Comparison of ENCODE assay signal across 29 cellular contexts in genomic region chr3:13685721-13686120, GRCh38.
"Had no signal": no experiment of that assay in that cellular context is flagged by ENCODE, and none has a peak within 500 bp of the region (broad histone marks: within the 10 kb centered on the region; RNA-seq: fewer than 3 reads in every experiment).

No MANE protein-coding gene starts in this region.

- H3K36me3 ChIP-seq: neutrophil, ovary, right lobe of liver, sigmoid colon, stomach, thoracic aorta, thyroid gland, tibial nerve, upper lobe of left lung, vagina had no signal

- H3K9me3 Mint-ChIP-seq: natural killer cell; nephron; neural crest cell; stimulated activated effector memory CD8-positive, alpha-beta T cell treated with anti-CD3 and anti-CD28 coated beads, Interleukin-12 subunit alpha, Interleukin-12 subunit beta, amount 100 ng/mL, for 72 hours; stimulated activated naive B cell treated with anti-CD40 and anti-IgM and Interleukin-4, amounts not matched to agents 10 μg/mL and 1 μg/mL and 100 μg/mL, for 72 hours had no signal

- H3K27me3 ChIP-seq: neutrophil, ovary, right lobe of liver, thyroid gland, tibial nerve, upper lobe of left lung, vagina had no signal

- H3K79me2 ChIP-seq: parathyroid adenoma had no signal

- H3K4me1 Mint-ChIP-seq: natural killer cell; stimulated activated naive B cell treated with anti-CD40 and anti-IgM and Interleukin-4, amounts not matched to agents 10 μg/mL and 1 μg/mL and 100 μg/mL, for 72 hours had no signal

- H2AFZ ChIP-seq: parathyroid adenoma had no signal

- DNase-seq: naive thymus-derived CD4-positive, alpha-beta T cell; natural killer cell; nucleus accumbens; ovary; psoas muscle; right cardiac atrium; right lobe of liver; sigmoid colon; small intestine; stimulated activated CD4-positive, alpha-beta T cell treated with anti-CD3 and anti-CD28 coated beads, Interleukin-15, amount 100 ng/mL, for 24 hours; stimulated activated CD4-positive, alpha-beta T cell treated with anti-CD3 and anti-CD28 coated beads, Interleukin-2, amount 100 ng/mL, for 24 hours; stimulated activated CD4-positive, alpha-beta T cell treated with anti-CD3 and anti-CD28 coated beads, Interleukin-2, amount 100 ng/mL, for 48 hours; stimulated activated CD4-positive, alpha-beta T cell treated with anti-CD3 and anti-CD28 coated beads, Interleukin-4, amount 100 ng/mL, for 24 hours; stimulated activated naive B cell treated with anti-CD40 and anti-IgM and Interleukin-4, amounts not matched to agents 10 μg/mL and 1 μg/mL and 100 μg/mL, for 72 hours; stimulated activated naive CD4-positive, alpha-beta T cell treated with Interleukin-2 at 50 U/mL for 16 hours; stomach; thyroid gland; trophoblast cell; upper lobe of left lung had no signal

- H3K27ac ChIP-seq: neutrophil, ovary, parathyroid adenoma, psoas muscle, right lobe of liver, sigmoid colon, stomach, thoracic aorta, thyroid gland, tibial nerve, upper lobe of left lung, vagina had no signal

- H3K27ac Mint-ChIP-seq: natural killer cell; nephron; progenitor cell of endocrine pancreas; stimulated activated effector memory CD8-positive, alpha-beta T cell treated with anti-CD3 and anti-CD28 coated beads, Interleukin-12 subunit alpha, Interleukin-12 subunit beta, amount 100 ng/mL, for 72 hours; stimulated activated naive B cell treated with anti-CD40 and anti-IgM and Interleukin-4, amounts not matched to agents 10 μg/mL and 1 μg/mL and 100 μg/mL, for 72 hours; stimulated activated naive CD8-positive, alpha-beta T cell treated with anti-CD3 and anti-CD28 coated beads, Interleukin-15, Interleukin-2, amounts not matched to agents 100 ng/mL and 50 ng/mL, for 24 hours had no signal

- H3K36me3 Mint-ChIP-seq: naive thymus-derived CD4-positive, alpha-beta T cell; natural killer cell; stimulated activated effector memory CD8-positive, alpha-beta T cell treated with anti-CD3 and anti-CD28 coated beads, Interleukin-12 subunit alpha, Interleukin-12 subunit beta, amount 100 ng/mL, for 72 hours; stimulated activated naive B cell treated with anti-CD40 and anti-IgM and Interleukin-4, amounts not matched to agents 10 μg/mL and 1 μg/mL and 100 μg/mL, for 72 hours had no signal

- H3K27me3 Mint-ChIP-seq: stimulated activated naive CD8-positive, alpha-beta T cell treated with anti-CD3 and anti-CD28 coated beads, Interleukin-15, Interleukin-2, amounts not matched to agents 100 ng/mL and 50 ng/mL, for 24 hours had no signal

- H3K4me1 ChIP-seq: parathyroid adenoma, psoas muscle, right lobe of liver, sigmoid colon, stomach, thyroid gland, tibial nerve, upper lobe of left lung, vagina had no signal

- H3K4me3 ChIP-seq: ovary, psoas muscle, right lobe of liver, sigmoid colon, stomach, thoracic aorta, thyroid gland, tibial nerve, upper lobe of left lung, vagina had no signal

- H3K9me3 ChIP-seq: neutrophil, ovary, psoas muscle, right lobe of liver, sigmoid colon, stomach, thoracic aorta, thyroid gland, tibial nerve, upper lobe of left lung, vagina had no signal

- H3K9ac ChIP-seq: parathyroid adenoma had no signal

- H3K4me3 Mint-ChIP-seq: natural killer cell; nephron; neural crest cell; stimulated activated effector memory CD8-positive, alpha-beta T cell treated with anti-CD3 and anti-CD28 coated beads, Interleukin-12 subunit alpha, Interleukin-12 subunit beta, amount 100 ng/mL, for 72 hours; stimulated activated naive B cell treated with anti-CD40 and anti-IgM and Interleukin-4, amounts not matched to agents 10 μg/mL and 1 μg/mL and 100 μg/mL, for 72 hours; stimulated activated naive CD8-positive, alpha-beta T cell treated with anti-CD3 and anti-CD28 coated beads, Interleukin-15, Interleukin-2, amounts not matched to agents 100 ng/mL and 50 ng/mL, for 24 hours had no signal
